1 cellular context compared by ENCODE assay signal in genomic region chr1:212640223-212640885, GRCh38.
TF ChIP-seq lines count a peak whose summit lies in the region.

No MANE protein-coding gene starts in this region.

TF ChIP-seq in K562, 482 proteins besides CTCF, POLR2A, EP300 and RAD21 (continued from another document and continues in another):
- TF ChIP-seq ILF3 (IDR thresholded peaks at IDR 0.05; ENCODE audit: borderline replicate concordance) (no peak), ZNF282 (CRISPR knock-in tag; IDR thresholded peaks at IDR 0.05) (no peak), CTBP1 (IDR thresholded peaks at IDR 0.05; ENCODE audit: borderline replicate concordance) (peak; percentile 97), PRDM10 (IDR thresholded peaks at IDR 0.05; ENCODE audit: partially characterized antibody) (no peak), KDM5B (IDR thresholded peaks at IDR 0.05; ENCODE audit: insufficient replicate concordance, low read depth, low read length) (no peak), TFAM (CRISPR knock-in tag; conservative IDR thresholded peaks at IDR 0.05) (no peak), NELFE (IDR thresholded peaks at IDR 0.05; ENCODE audit: insufficient read depth, insufficient read length) (no peak), ZNF324 (CRISPR knock-in tag; IDR thresholded peaks at IDR 0.05) (no peak), PKNOX1 (IDR thresholded peaks at IDR 0.05) (no peak), BRF1 (IDR thresholded peaks at IDR 0.05; ENCODE audit: borderline replicate concordance, extremely low read depth, insufficient read length) (no peak), ZBED1 (IDR thresholded peaks at IDR 0.05) (no peak), SNIP1 (IDR thresholded peaks at IDR 0.05; ENCODE audit: low read depth) (no peak), ESRRA (IDR thresholded peaks at IDR 0.05; ENCODE audit: borderline replicate concordance, low read depth) (0 out of 2 replicates have a peak, but pooled peaks have one; percentile 24), CUX1 (CRISPR knock-in tag; IDR thresholded peaks at IDR 0.05) (no peak), FOXK1 (CRISPR knock-in tag; IDR thresholded peaks at IDR 0.05; ENCODE audit: borderline replicate concordance) (no peak), JUN (IDR thresholded peaks at IDR 0.05; ENCODE audit: borderline replicate concordance, low read depth, low read length) (no peak), JUN (CRISPR knock-in tag; IDR thresholded peaks at IDR 0.05; ENCODE audit: borderline replicate concordance) (no peak), MCM5 (IDR thresholded peaks at IDR 0.05; ENCODE audit: low read depth) (no peak), SETDB1 (IDR thresholded peaks at IDR 0.05; ENCODE audit: low read length) (no peak), DLX4 (CRISPR knock-in tag; IDR thresholded peaks at IDR 0.05) (no peak), ELK1 (CRISPR knock-in tag; IDR thresholded peaks at IDR 0.05) (no peak), POLR2G (IDR thresholded peaks at IDR 0.05; ENCODE audit: low read depth, low read length) (no peak), SPI1 (IDR thresholded peaks at IDR 0.05; ENCODE audit: borderline replicate concordance, low read depth, low read length) (peak; percentile 98), HSF4 (CRISPR knock-in tag; IDR thresholded peaks at IDR 0.05; ENCODE audit: borderline replicate concordance) (no peak), U2AF1 (optimal IDR thresholded peaks at IDR 0.05; ENCODE audit: low read depth, low read length) (no peak), NCOA4 (IDR thresholded peaks at IDR 0.05; ENCODE audit: partially characterized antibody) (no peak), MYBL2 (IDR thresholded peaks at IDR 0.05; ENCODE audit: low read depth) (no peak), MYBL2 (CRISPR knock-in tag; IDR thresholded peaks at IDR 0.05; ENCODE audit: borderline replicate concordance) (no peak), ARID1B (IDR thresholded peaks at IDR 0.05) (0 out of 2 replicates have a peak, but pooled peaks have one; percentile 11), NR2C1 (IDR thresholded peaks at IDR 0.05) (peak; percentile 48; the same call in 1 of the 2 replicates), NR2C1 (tag; IDR thresholded peaks at IDR 0.05) (no peak), SIRT6 (IDR thresholded peaks at IDR 0.05; ENCODE audit: low read depth, low read length) (no peak), GTF2B (IDR thresholded peaks at IDR 0.05; ENCODE audit: extremely low read depth, insufficient read length) (no peak), SIN3B (IDR thresholded peaks at IDR 0.05; ENCODE audit: low read depth) (no peak), CXXC5 (CRISPR knock-in tag; IDR thresholded peaks at IDR 0.05) (no peak), SREBF2 (CRISPR knock-in tag; IDR thresholded peaks at IDR 0.05) (no peak), ZNF24 (IDR thresholded peaks at IDR 0.05) (no peak), MTA3 (IDR thresholded peaks at IDR 0.05; ENCODE audit: borderline replicate concordance) (no peak), LARP7 (IDR thresholded peaks at IDR 0.05) (no peak), ZNF445 (CRISPR knock-in tag; IDR thresholded peaks at IDR 0.05; ENCODE audit: low read depth) (no peak), BRD4 (IDR thresholded peaks at IDR 0.05) (no peak), ZBTB34 (CRISPR knock-in tag; IDR thresholded peaks at IDR 0.05) (no peak), CBX5 (IDR thresholded peaks at IDR 0.05; ENCODE audit: borderline replicate concordance, low read depth) (no peak), MEF2A (IDR thresholded peaks at IDR 0.05; ENCODE audit: control insufficient read depth, low read depth, low read length) (no peak), ZNF766 (CRISPR knock-in tag; conservative IDR thresholded peaks at IDR 0.05) (no peak)
- TF ChIP-seq, protein P1, sequence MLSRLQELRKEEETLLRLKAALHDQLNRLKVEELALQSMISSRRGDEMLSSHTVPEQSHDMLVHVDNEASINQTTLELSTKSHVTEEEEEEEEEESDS (CRISPR knock-in tag; IDR thresholded peaks at IDR 0.05), result no peak
- TF ChIP-seq, protein P2, sequence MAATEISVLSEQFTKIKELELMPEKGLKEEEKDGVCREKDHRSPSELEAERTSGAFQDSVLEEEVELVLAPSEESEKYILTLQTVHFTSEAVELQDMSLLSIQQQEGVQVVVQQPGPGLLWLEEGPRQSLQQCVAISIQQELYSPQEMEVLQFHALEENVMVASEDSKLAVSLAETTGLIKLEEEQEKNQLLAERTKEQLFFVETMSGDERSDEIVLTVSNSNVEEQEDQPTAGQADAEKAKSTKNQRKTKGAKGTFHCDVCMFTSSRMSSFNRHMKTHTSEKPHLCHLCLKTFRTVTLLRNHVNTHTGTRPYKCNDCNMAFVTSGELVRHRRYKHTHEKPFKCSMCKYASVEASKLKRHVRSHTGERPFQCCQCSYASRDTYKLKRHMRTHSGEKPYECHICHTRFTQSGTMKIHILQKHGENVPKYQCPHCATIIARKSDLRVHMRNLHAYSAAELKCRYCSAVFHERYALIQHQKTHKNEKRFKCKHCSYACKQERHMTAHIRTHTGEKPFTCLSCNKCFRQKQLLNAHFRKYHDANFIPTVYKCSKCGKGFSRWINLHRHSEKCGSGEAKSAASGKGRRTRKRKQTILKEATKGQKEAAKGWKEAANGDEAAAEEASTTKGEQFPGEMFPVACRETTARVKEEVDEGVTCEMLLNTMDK (IDR thresholded peaks at IDR 0.05; ENCODE audit: borderline replicate concordance, insufficient read depth, low read depth, low read length, poor library complexity, severe bottlenecking), result no peak
- TF ChIP-seq, protein P3, sequence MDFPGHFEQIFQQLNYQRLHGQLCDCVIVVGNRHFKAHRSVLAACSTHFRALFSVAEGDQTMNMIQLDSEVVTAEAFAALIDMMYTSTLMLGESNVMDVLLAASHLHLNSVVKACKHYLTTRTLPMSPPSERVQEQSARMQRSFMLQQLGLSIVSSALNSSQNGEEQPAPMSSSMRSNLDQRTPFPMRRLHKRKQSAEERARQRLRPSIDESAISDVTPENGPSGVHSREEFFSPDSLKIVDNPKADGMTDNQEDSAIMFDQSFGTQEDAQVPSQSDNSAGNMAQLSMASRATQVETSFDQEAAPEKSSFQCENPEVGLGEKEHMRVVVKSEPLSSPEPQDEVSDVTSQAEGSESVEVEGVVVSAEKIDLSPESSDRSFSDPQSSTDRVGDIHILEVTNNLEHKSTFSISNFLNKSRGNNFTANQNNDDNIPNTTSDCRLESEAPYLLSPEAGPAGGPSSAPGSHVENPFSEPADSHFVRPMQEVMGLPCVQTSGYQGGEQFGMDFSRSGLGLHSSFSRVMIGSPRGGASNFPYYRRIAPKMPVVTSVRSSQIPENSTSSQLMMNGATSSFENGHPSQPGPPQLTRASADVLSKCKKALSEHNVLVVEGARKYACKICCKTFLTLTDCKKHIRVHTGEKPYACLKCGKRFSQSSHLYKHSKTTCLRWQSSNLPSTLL (IDR thresholded peaks at IDR 0.05), result no peak
- TF ChIP-seq, protein P4, sequence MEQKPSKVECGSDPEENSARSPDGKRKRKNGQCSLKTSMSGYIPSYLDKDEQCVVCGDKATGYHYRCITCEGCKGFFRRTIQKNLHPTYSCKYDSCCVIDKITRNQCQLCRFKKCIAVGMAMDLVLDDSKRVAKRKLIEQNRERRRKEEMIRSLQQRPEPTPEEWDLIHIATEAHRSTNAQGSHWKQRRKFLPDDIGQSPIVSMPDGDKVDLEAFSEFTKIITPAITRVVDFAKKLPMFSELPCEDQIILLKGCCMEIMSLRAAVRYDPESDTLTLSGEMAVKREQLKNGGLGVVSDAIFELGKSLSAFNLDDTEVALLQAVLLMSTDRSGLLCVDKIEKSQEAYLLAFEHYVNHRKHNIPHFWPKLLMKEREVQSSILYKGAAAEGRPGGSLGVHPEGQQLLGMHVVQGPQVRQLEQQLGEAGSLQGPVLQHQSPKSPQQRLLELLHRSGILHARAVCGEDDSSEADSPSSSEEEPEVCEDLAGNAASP (IDR thresholded peaks at IDR 0.05), result no peak
